ENCODE assay signal across 27 cellular contexts in the genomic region with DNA sequence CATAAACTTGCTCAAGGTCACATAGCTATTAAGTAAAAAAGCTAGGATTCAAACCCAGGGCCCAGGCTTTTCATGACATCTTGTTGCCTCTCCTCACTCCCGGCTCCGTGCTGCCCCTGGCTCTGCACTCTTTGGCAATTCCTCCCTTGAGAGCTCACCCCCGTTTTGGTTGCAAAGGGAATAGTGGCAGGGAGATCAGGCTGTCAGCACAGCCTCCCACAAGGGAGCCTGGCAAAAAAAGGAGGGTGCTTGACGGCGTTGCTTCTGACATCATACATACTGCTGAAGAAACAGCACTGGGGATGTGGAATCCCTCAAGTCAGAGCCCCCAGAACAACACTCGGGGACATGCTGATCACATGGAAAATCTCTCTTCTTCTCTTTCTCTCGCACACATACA.
"Had no signal": no experiment of that assay in that cellular context is flagged by ENCODE, and none has a peak within 500 bp of the region (broad histone marks: within the 10 kb centered on the region; RNA-seq: fewer than 3 reads in every experiment).

No MANE protein-coding gene starts in this region.

- H3K4me3 ChIP-seq: colonic mucosa, gastrocnemius medialis, heart left ventricle, hepatocyte, lung, pancreas, right atrium auricular region, suprapubic skin, thyroid gland, vagina had no signal

- H3K9me3 Mint-ChIP-seq: dendritic cell treated with granulocyte-macrophage colony-stimulating factor and Interleukin-4, amounts not matched to agents 40 ng/mL and 50 ng/mL, for 4 days; memory B cell; natural killer cell; neural crest cell; stimulated activated naive CD8-positive, alpha-beta T cell treated with anti-CD3 and anti-CD28 coated beads, Interleukin-15, amount 100 ng/mL, for 72 hours had no signal

- H3K36me3 Mint-ChIP-seq: memory B cell, natural killer cell had no signal

- H3K36me3 ChIP-seq: colonic mucosa, gastrocnemius medialis, heart left ventricle, neutrophil, pancreas, right atrium auricular region, suprapubic skin, thyroid gland, vagina had no signal

- H3K4me2 ChIP-seq: hepatocyte had no signal

- H3K9me3 ChIP-seq: colonic mucosa, gastrocnemius medialis, heart left ventricle, neutrophil, pancreas, right atrium auricular region, suprapubic skin, thyroid gland, vagina had no signal

- H3K27me3 ChIP-seq: colonic mucosa, hepatocyte, pancreas, right atrium auricular region, suprapubic skin, thyroid gland, vagina had no signal

- H3K4me3 Mint-ChIP-seq: dendritic cell treated with granulocyte-macrophage colony-stimulating factor and Interleukin-4, amounts not matched to agents 40 ng/mL and 50 ng/mL, for 4 days; endodermal cell; memory B cell; natural killer cell; neural crest cell; stimulated activated naive CD8-positive, alpha-beta T cell treated with anti-CD3 and anti-CD28 coated beads, Interleukin-15, amount 100 ng/mL, for 72 hours had no signal

- H3K27ac Mint-ChIP-seq: endodermal cell; memory B cell; progenitor cell of endocrine pancreas; stimulated activated naive CD8-positive, alpha-beta T cell treated with anti-CD3 and anti-CD28 coated beads, Interleukin-15, amount 100 ng/mL, for 72 hours had no signal

- H3K79me2 ChIP-seq: hepatocyte had no signal

- H3K27ac ChIP-seq: colonic mucosa, epithelial cell of prostate, gastrocnemius medialis, heart left ventricle, hepatocyte, neutrophil, pancreas, right atrium auricular region, suprapubic skin, thyroid gland, vagina had no signal

- H3K27me3 Mint-ChIP-seq: progenitor cell of endocrine pancreas had no signal

- H2AFZ ChIP-seq: hepatocyte had no signal

- H3K4me1 ChIP-seq: colonic mucosa, gastrocnemius medialis, pancreas, right atrium auricular region, thyroid gland had no signal

- ATAC-seq: esophagus mucosa; gastrocnemius medialis; heart left ventricle; left lobe of liver; pancreas; stimulated activated naive CD8-positive, alpha-beta T cell treated with anti-CD3 and anti-CD28 coated beads, Interleukin-15, amount 100 ng/mL, for 72 hours had no signal

- DNase-seq: colonic mucosa; effector CD8-positive, alpha-beta T cell; endodermal cell; gastrocnemius medialis; heart left ventricle; kidney; natural killer cell; pancreas; stimulated activated CD4-positive, alpha-beta T cell treated with anti-CD3 and anti-CD28 coated beads, Interleukin-15, amount 100 ng/mL, for 24 hours; stimulated activated CD4-positive, alpha-beta T cell treated with anti-CD3 and anti-CD28 coated beads, Interleukin-2, amount 100 ng/mL, for 48 hours; stimulated activated CD8-positive, alpha-beta memory T cell treated with anti-CD3 and anti-CD28 coated beads, Interleukin-4, amount 100 ng/mL, for 48 hours; stimulated activated naive CD8-positive, alpha-beta T cell treated with anti-CD3 and anti-CD28 coated beads, Interleukin-15, amount 100 ng/mL, for 72 hours; thyroid gland; trophoblast cell had no signal
